ENCODE assay signal across 8 cellular contexts in the genomic region with DNA sequence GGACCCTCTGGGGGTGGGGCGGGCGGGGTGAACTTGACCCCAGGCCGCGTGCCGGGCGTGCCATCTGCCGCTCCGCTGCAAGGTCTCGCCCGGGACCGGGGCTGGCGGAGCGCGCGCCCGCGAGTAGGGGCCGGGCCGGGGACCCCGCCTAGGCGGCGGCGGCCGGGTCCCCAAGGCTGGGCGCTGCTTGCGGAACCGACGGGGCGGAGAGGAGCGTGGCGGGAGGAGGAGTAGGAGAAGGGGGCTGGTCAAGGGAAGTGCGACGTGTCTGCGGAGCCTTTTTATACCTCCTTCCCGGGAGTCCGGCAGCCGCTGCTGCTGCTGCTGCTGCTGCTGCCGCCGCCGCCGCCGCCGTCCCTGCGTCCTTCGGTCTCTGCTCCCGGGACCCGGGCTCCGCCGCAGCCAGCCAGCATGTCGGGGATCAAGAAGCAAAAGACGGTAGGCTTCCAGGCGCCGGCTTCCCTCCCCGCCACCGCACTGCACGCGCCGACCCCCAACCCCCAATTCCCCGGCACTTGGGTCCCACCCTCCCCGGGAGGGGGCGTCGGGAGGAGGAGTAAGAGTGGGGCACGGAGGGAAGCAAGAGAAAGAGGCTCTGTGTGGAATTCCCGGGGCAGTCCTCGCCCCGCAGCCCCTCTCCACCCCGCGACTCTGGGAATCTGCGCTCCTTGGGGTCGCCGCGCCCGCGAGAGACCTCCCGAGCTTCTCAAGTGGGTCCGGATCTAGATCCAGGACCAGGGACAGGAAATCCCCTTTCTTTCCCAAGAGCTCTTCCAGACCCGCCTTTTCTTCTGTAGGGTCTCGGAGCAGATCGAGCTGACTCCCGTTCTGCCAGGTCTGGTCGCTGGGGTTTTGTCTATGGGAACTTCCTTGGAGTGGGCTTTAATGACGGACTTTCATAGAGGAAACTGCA. TPM values are rescaled to one million over a fixed set of nuclear protein-coding genes. Genes with fewer than 3 reads are reported as not detected.
DNase-seq lines count a peak whose midpoint lies in the region; ATAC-seq and TF ChIP-seq lines count a peak whose summit lies in the region.

A gene (plus strand): TSS at position 308 of the 913 bp plus-strand sequence. CDS start 104 bp downstream, at position 412.

- no peaks in the 10 kb centered on the region for H3K4me1 ChIP-seq in rectal smooth muscle tissue (ENCODE audit: control insufficient read depth, insufficient read depth, low read length)

- H3K9ac ChIP-seq in rectal smooth muscle tissue (ENCODE audit: low read length) = peak within 1 kb of the TSS; percentile 45

- no peaks in the 10 kb centered on the region for H3K36me3 ChIP-seq in rectal smooth muscle tissue (ENCODE audit: control insufficient read depth, insufficient read depth, low read length)

- ATAC-seq in GM19455 (IDR thresholded peaks at IDR 0.05; ENCODE audit: unreplicated experiment) = peak; percentile 55
- ATAC-seq in HG02870 (IDR thresholded peaks at IDR 0.05; ENCODE audit: unreplicated experiment) = no peak

- H3K27ac ChIP-seq in rectal smooth muscle tissue (ENCODE audit: low read depth, low read length) = no peak within 1 kb of the TSS

- H3K4me3 ChIP-seq in AG10803 (ENCODE audit: low read length) (peak within 1 kb of the TSS; percentile 88), astrocyte of the cerebellum (ENCODE audit: low read depth, low read length) (peak within 1 kb of the TSS; percentile 89), rectal smooth muscle tissue (ENCODE audit: low read length) (peak within 1 kb of the TSS; percentile 74)

- TF ChIP-seq CTCF in AG10803 (conservative IDR thresholded peaks at IDR 0.05; ENCODE audit: low read length) (no peak; the same call in 1 of the 2 replicates), astrocyte of the cerebellum (IDR thresholded peaks at IDR 0.05; ENCODE audit: low read depth, low read length, missing control alignments) (no peak)

- in situ Hi-C loops in astrocyte of the cerebellum (cut with HindIII; ENCODE audit: low sequenced_read_pairs) = loop anchor here (5.0 kb wide), 1 partner anchor 72 kb away; no protein-coding TSS in a partner anchor

- DNase-seq in AG10803 (ENCODE audit: low read depth) (peak; percentile 73), astrocyte of the cerebellum (ENCODE audit: low read depth) (no peak), hepatic stellate cell (ENCODE audit: low spot score) (peak; percentile 61), NCI-H187 treated with DMSO at 0.1 percent for 48 hours (lab: John Stamatoyannopoulos, UW) (no peak)

- no peaks in the 10 kb centered on the region for H3K27me3 ChIP-seq in rectal smooth muscle tissue (ENCODE audit: control insufficient read depth, insufficient read depth, low read length)

TF ChIP-seq in PFSK-1, 5 proteins besides CTCF, POLR2A, EP300 and RAD21:
- no peak for TF ChIP-seq FOXP2 (optimal IDR thresholded peaks at IDR 0.05; ENCODE audit: borderline replicate concordance, extremely low read depth, extremely low read length, insufficient read depth)
- TF ChIP-seq, protein P1, sequence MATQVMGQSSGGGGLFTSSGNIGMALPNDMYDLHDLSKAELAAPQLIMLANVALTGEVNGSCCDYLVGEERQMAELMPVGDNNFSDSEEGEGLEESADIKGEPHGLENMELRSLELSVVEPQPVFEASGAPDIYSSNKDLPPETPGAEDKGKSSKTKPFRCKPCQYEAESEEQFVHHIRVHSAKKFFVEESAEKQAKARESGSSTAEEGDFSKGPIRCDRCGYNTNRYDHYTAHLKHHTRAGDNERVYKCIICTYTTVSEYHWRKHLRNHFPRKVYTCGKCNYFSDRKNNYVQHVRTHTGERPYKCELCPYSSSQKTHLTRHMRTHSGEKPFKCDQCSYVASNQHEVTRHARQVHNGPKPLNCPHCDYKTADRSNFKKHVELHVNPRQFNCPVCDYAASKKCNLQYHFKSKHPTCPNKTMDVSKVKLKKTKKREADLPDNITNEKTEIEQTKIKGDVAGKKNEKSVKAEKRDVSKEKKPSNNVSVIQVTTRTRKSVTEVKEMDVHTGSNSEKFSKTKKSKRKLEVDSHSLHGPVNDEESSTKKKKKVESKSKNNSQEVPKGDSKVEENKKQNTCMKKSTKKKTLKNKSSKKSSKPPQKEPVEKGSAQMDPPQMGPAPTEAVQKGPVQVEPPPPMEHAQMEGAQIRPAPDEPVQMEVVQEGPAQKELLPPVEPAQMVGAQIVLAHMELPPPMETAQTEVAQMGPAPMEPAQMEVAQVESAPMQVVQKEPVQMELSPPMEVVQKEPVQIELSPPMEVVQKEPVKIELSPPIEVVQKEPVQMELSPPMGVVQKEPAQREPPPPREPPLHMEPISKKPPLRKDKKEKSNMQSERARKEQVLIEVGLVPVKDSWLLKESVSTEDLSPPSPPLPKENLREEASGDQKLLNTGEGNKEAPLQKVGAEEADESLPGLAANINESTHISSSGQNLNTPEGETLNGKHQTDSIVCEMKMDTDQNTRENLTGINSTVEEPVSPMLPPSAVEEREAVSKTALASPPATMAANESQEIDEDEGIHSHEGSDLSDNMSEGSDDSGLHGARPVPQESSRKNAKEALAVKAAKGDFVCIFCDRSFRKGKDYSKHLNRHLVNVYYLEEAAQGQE (IDR thresholded peaks at IDR 0.05; ENCODE audit: insufficient read depth in 1 of 2, low read depth in 2 of 2, low read length in 2 of 2) = no peak
- TF ChIP-seq SIN3A (IDR thresholded peaks at IDR 0.05; ENCODE audit: borderline replicate concordance, insufficient read depth, low read length) = no peak; the same call in 1 of the 2 replicates
- peak; percentile 78; the same call in 1 of the 2 replicates for TF ChIP-seq POLR2AphosphoS5 (IDR thresholded peaks at IDR 0.05; ENCODE audit: low read depth, low read length)
- peak; percentile 66; the same call in 1 of the 2 replicates for TF ChIP-seq TAF1 (IDR thresholded peaks at IDR 0.05; ENCODE audit: borderline replicate concordance, insufficient read depth, low read length)

RNA-seq across cellular contexts. Expression of the gene that starts here (rescaled TPM):
- polyA plus RNA-seq in PFSK-1 (2012; ENCODE audit: insufficient read length, low read depth) = 62.4 TPM

Comparison
In these comparisons a context has a peak if more than half of its experiments do, and no peak if none do; other contexts are left out.
1. DNase-seq: peak in AG10803 (single experiment) and hepatic stellate cell (single experiment); none in astrocyte of the cerebellum (single experiment) and NCI-H187 treated with DMSO at 0.1 percent for 48 hours (single experiment).
2. Peak in every context shown above with its lines, with median percentiles within 50 percentile points of each other: H3K4me3 ChIP-seq.